Comparison of ENCODE assay signal across 8 cellular contexts in genomic region chr4:77069514-77069913, GRCh38. TPM values are rescaled to one million over a fixed set of nuclear protein-coding genes. Genes with fewer than 3 reads are reported as not detected.
DNase-seq lines count a peak whose midpoint lies in the region; ATAC-seq and TF ChIP-seq lines count a peak whose summit lies in the region.
"Not testable (repeated sequence)": the region's sequence is repeated elsewhere in the genome, so short reads cannot be mapped to it uniquely, and the experiment has no call there.

No MANE protein-coding gene starts in this region.

- H3K4me3 Mint-ChIP-seq in CD14-positive monocyte; activated T-cell treated with anti-CD3 and anti-CD28 coated beads, Interleukin-2, amount 50 U/mL, for 24 hours; activated naive CD8-positive, alpha-beta T cell treated with anti-CD3 and anti-CD28 coated beads, Interleukin-2, amount 10 ng/mL, durations not matched to agents 7 days and 5 days; mesothelial cell of epicardium: not testable (repeated sequence)

- not testable (repeated sequence) for H2AFZ ChIP-seq in Loucy (ENCODE audit: low read length)

- not testable (repeated sequence) for TF ChIP-seq POLR2A in sigmoid colon (IDR thresholded peaks at IDR 0.05)

- H3K36me3 Mint-ChIP-seq in CD14-positive monocyte: peaks cover 9 to 37% of the 10 kb centered on the region in 2 donors
- peaks cover 53% of the 10 kb centered on the region for H3K36me3 Mint-ChIP-seq in activated T-cell treated with anti-CD3 and anti-CD28 coated beads, Interleukin-2, amount 50 U/mL, for 24 hours (ENCODE audit: low read depth)
- H3K36me3 Mint-ChIP-seq in activated naive CD8-positive, alpha-beta T cell treated with anti-CD3 and anti-CD28 coated beads, Interleukin-2, amount 10 ng/mL, durations not matched to agents 7 days and 5 days: peaks cover 16% of the 10 kb centered on the region
- H3K36me3 Mint-ChIP-seq in mesothelial cell of epicardium: not testable (repeated sequence)

- H3K4me3 ChIP-seq in Loucy (ENCODE audit: low read length, poor library complexity, severe bottlenecking): peak overlapping the region; percentile 86
- not testable (repeated sequence) for H3K4me3 ChIP-seq in sigmoid colon

- H3K9ac ChIP-seq in Loucy (ENCODE audit: low read depth, low read length, poor library complexity, severe bottlenecking): not testable (repeated sequence)

- H3K4me1 ChIP-seq in Loucy (ENCODE audit: insufficient read depth, low read length, poor library complexity, severe bottlenecking) (peaks cover 48% of the 10 kb centered on the region), sigmoid colon (peaks cover 0 to 63% (median 54%) of the 10 kb centered on the region in 4 donors)

- peaks cover 96% of the 10 kb centered on the region for H4K20me1 ChIP-seq in Loucy (ENCODE audit: insufficient read depth, low read length, poor library complexity, severe bottlenecking)

- not testable (repeated sequence) for DNase-seq in CD14-positive monocyte (ENCODE audit: low spot score); activated T-cell treated with anti-CD3 and anti-CD28 coated beads, Interleukin-2, amount 50 U/mL, for 24 hours; activated naive CD8-positive, alpha-beta T cell treated with anti-CD3 and anti-CD28 coated beads, Interleukin-2, amount 10 ng/mL, durations not matched to agents 7 days and 5 days; mesothelial cell of epicardium (ENCODE audit: low spot score in 2 of 2, unreplicated experiment in 2 of 2); sigmoid colon

- H3K27ac Mint-ChIP-seq in CD14-positive monocyte: peak overlapping the region in 6 of 7 donors; percentile 6 to 73 (median 38)
- H3K27ac Mint-ChIP-seq in activated T-cell treated with anti-CD3 and anti-CD28 coated beads, Interleukin-2, amount 50 U/mL, for 24 hours: peak overlapping the region; percentile 73
- H3K27ac Mint-ChIP-seq in activated naive CD8-positive, alpha-beta T cell treated with anti-CD3 and anti-CD28 coated beads, Interleukin-2, amount 10 ng/mL, durations not matched to agents 7 days and 5 days: peak overlapping the region; percentile 5
- H3K27ac Mint-ChIP-seq in mesothelial cell of epicardium: peak overlapping the region; percentile 24

- H3K4me1 Mint-ChIP-seq in CD14-positive monocyte: peaks cover 29% of the 10 kb centered on the region
- H3K4me1 Mint-ChIP-seq in activated T-cell treated with anti-CD3 and anti-CD28 coated beads, Interleukin-2, amount 50 U/mL, for 24 hours (ENCODE audit: low read depth): peaks cover 45% of the 10 kb centered on the region
- H3K4me1 Mint-ChIP-seq in activated naive CD8-positive, alpha-beta T cell treated with anti-CD3 and anti-CD28 coated beads, Interleukin-2, amount 10 ng/mL, durations not matched to agents 7 days and 5 days: peaks cover 27% of the 10 kb centered on the region
- H3K4me1 Mint-ChIP-seq in mesothelial cell of epicardium: peaks cover 27% of the 10 kb centered on the region

- ATAC-seq in GM18867 (IDR thresholded peaks at IDR 0.05; ENCODE audit: unreplicated experiment) (peak; percentile 46), HG02642 (IDR thresholded peaks at IDR 0.05; ENCODE audit: poor library complexity, unreplicated experiment) (peak; percentile 44)
- not testable (repeated sequence) for ATAC-seq in activated naive CD8-positive, alpha-beta T cell treated with anti-CD3 and anti-CD28 coated beads, Interleukin-2, amount 10 ng/mL, durations not matched to agents 7 days and 5 days (ENCODE audit: low read depth)

- POLR2A ChIA-PET in activated naive CD8-positive, alpha-beta T cell treated with anti-CD3 and anti-CD28 coated beads, Interleukin-2, amount 10 ng/mL, durations not matched to agents 7 days and 5 days (lab: Charles Lee): not testable (repeated sequence)

- H3K9me3 Mint-ChIP-seq in CD14-positive monocyte; activated T-cell treated with anti-CD3 and anti-CD28 coated beads, Interleukin-2, amount 50 U/mL, for 24 hours; activated naive CD8-positive, alpha-beta T cell treated with anti-CD3 and anti-CD28 coated beads, Interleukin-2, amount 10 ng/mL, durations not matched to agents 7 days and 5 days; mesothelial cell of epicardium: not testable (repeated sequence)

- not testable (repeated sequence) for H3K27me3 ChIP-seq in Loucy (ENCODE audit: insufficient read depth, low read length, poor library complexity, severe bottlenecking); sigmoid colon

- H3F3A ChIP-seq in Loucy (ENCODE audit: low read depth): not testable (repeated sequence)

- not testable (repeated sequence) for TF ChIP-seq CTCF in CD14-positive monocyte (IDR thresholded peaks at IDR 0.05); Loucy (conservative IDR thresholded peaks at IDR 0.05; ENCODE audit: low read length); mesothelial cell of epicardium (IDR thresholded peaks at IDR 0.05; ENCODE audit: unreplicated experiment); sigmoid colon (IDR thresholded peaks at IDR 0.05)

- not testable (repeated sequence) for TF ChIP-seq EP300 in sigmoid colon (IDR thresholded peaks at IDR 0.05)

- H3K9me3 ChIP-seq in Loucy (ENCODE audit: insufficient read depth, low read depth, low read length); sigmoid colon: not testable (repeated sequence)

- H3K79me2 ChIP-seq in Loucy (ENCODE audit: insufficient read depth, low read length): peaks cover 98% of the 10 kb centered on the region

- not testable (repeated sequence) for H3K9me2 ChIP-seq in Loucy (replicated peaks; ENCODE audit: low read depth, low read length)

- H3K27ac ChIP-seq in sigmoid colon: peak overlapping the region in 3 of 4 donors; percentile 15 to 58 (median 35)

- peak overlapping the region; percentile 88 for H3K4me2 ChIP-seq in Loucy (ENCODE audit: low read depth, low read length, poor library complexity, severe bottlenecking)

- not testable (repeated sequence) for H3K27me3 Mint-ChIP-seq in CD14-positive monocyte (ENCODE audit: low read depth in 3 of 3); activated T-cell treated with anti-CD3 and anti-CD28 coated beads, Interleukin-2, amount 50 U/mL, for 24 hours; activated naive CD8-positive, alpha-beta T cell treated with anti-CD3 and anti-CD28 coated beads, Interleukin-2, amount 10 ng/mL, durations not matched to agents 7 days and 5 days; mesothelial cell of epicardium (ENCODE audit: low read depth)

- intact Hi-C loops in CD14-positive monocyte (cut with micrococcal nuclease); sigmoid colon (cut with DNase I): not testable (repeated sequence)

- WGBS in sigmoid colon, 2 donors: 53 to 78% methylated on average over 3 of the region's 3 CpGs

- H3K36me3 ChIP-seq in Loucy (ENCODE audit: insufficient read depth, low read length) (peaks cover 23% of the 10 kb centered on the region), sigmoid colon (peaks cover 0 to 17% (median 6%) of the 10 kb centered on the region in 4 donors)

RNA-seq across cellular contexts. Expression of gene CCNI, which starts 6.3 kb away (rescaled TPM):
- polyA plus RNA-seq in CD14-positive monocyte (100 to 1,000 TPM; 171 to 264 TPM), sigmoid colon (100 to 1,000 TPM; 118 to 218 (median 130) TPM)
- 100 to 1,000 TPM; 243 to 244 TPM for total RNA-seq in activated naive CD8-positive, alpha-beta T cell treated with anti-CD3 and anti-CD28 coated beads, Interleukin-2, amount 10 ng/mL, durations not matched to agents 7 days and 5 days
- total RNA-seq in mesothelial cell of epicardium (242 to 254 TPM (median 245 TPM) in 3 replicates), sigmoid colon (100 to 1,000 TPM; 248 to 339 (median 288) TPM)

Comparison
In these comparisons a context has a peak if more than half of its experiments do, and no peak if none do; other contexts are left out.
1. H3K27ac Mint-ChIP-seq: peak in every context shown above with its lines; median percentile 73 in activated T-cell treated with anti-CD3 and anti-CD28 coated beads, Interleukin-2, amount 50 U/mL, for 24 hours; 38 in CD14-positive monocyte; 24 in mesothelial cell of epicardium; 5 in activated naive CD8-positive, alpha-beta T cell treated with anti-CD3 and anti-CD28 coated beads, Interleukin-2, amount 10 ng/mL, durations not matched to agents 7 days and 5 days.